Comparison of ENCODE assay signal across 8 cellular contexts in the genomic region with DNA sequence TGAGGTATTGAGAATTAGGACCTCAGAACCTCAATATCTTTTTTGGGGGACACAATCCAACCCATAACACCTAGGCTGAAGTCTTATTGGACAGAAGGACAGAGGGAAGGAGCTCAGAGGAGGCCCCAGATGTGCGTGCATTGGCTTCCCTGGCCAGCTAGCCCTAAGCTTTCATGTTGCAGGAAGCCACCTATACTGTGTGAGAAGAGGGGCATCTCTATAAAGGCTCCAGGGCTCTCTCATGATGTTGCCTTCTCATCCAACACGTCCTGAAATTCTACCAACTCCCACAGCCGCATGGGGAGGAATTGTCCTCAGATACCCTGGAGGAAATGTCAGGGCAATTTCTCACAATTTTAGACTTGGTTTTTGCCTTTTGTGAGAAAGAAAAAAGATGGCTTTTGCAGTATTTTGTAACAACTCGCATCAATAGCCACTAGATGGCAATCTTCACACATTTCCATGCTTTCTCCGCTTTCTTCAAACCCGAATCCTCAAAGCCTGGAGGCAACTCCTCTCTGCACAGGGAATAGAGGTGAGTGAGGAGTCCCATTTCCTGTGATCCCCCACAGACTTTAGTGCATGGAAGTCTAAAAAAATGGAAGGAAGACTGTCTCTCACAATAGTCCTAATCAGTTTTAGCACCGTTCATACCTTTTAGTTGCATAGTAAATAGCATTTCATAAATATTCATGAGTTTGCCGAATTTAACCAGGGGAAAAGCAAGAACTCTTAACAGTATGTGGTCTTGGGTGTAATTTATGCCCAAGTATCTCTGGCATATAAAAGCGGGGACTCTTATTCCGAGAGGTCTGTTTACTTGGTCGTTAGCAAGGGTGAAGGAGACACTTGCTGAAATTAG. TPM values are rescaled to one million over a fixed set of nuclear protein-coding genes. Genes with fewer than 3 reads are reported as not detected.
DNase-seq lines count a peak whose midpoint lies in the region; ATAC-seq and TF ChIP-seq lines count a peak whose summit lies in the region.

No MANE protein-coding gene starts in this region.

- H3K27ac ChIP-seq in uterus, result no peak overlapping the region

- DNase-seq in AG09309 (ENCODE audit: low read depth) (peak; percentile 11), NCI-H82 (lab: John Stamatoyannopoulos, UW) (peak; percentile 73), left colon (no peak), uterus (no peak)
- DNase-seq in central memory CD4-positive, alpha-beta T cell, result peak; percentile 14

- TF ChIP-seq CTCF in AG09309 (IDR thresholded peaks at IDR 0.05; ENCODE audit: control insufficient read depth, insufficient read depth, low read depth, low read length, missing control alignments) (peak; percentile 68), GM12874 (IDR thresholded peaks at IDR 0.05; ENCODE audit: insufficient read depth, low read depth, low read length) (peak; percentile 53), uterus (IDR thresholded peaks at IDR 0.05) (peak; percentile 39 to 59 (median 46))

- TF ChIP-seq POLR2A in uterus (IDR thresholded peaks at IDR 0.05), result no peak

- ATAC-seq in HG03460 (IDR thresholded peaks at IDR 0.05; ENCODE audit: unreplicated experiment) (peak; percentile 67), left colon (peak; percentile 63), HG03135 (IDR thresholded peaks at IDR 0.05; ENCODE audit: unreplicated experiment) (no peak)

- H3K27me3 ChIP-seq in uterus, result no peaks in the 10 kb centered on the region

- no peaks in the 10 kb centered on the region for H3K36me3 ChIP-seq in uterus

- H3K4me3 ChIP-seq in AG09309 (ENCODE audit: control insufficient read depth, low read depth, low read length) (no peak overlapping the region), uterus (no peak overlapping the region)

- H3K4me1 ChIP-seq in uterus, result no peaks in the 10 kb centered on the region

- intact Hi-C loops in left colon (cut with DNase I, micrococcal nuclease), result loop anchor here in 1 of 2 donors (5.0 kb wide), 1 partner anchor 125 kb away; no protein-coding TSS in a partner anchor
- intact Hi-C loops in uterus (cut with DNase I; ENCODE audit: low total_unique reads), result no loop called here

- H3K9me3 ChIP-seq in uterus, result no peaks in the 10 kb centered on the region

RNA-seq across cellular contexts. Expression of a gene that starts 7.4 kb away (rescaled TPM):
- under 1 TPM in 1 of 2 donors, not detected in 1; 0.12 TPM for total RNA-seq in left colon
- under 1 TPM in 1 of 4 donors, not detected in 3; 0.07 TPM for total RNA-seq in uterus

Comparison
In these comparisons a context has a peak if more than half of its experiments do, and no peak if none do; other contexts are left out.
1. DNase-seq: peak in AG09309 (single experiment), NCI-H82 (single experiment) and central memory CD4-positive, alpha-beta T cell (single experiment); none in left colon (0 of 2) and uterus (0 of 2).
2. Peak in every context shown above with its lines, with median percentiles within 50 percentile points of each other: CTCF ChIP-seq.